7 cellular contexts compared by ENCODE assay signal in genomic region chr1:56092684-56093083, GRCh38.
DNase-seq lines count a peak whose midpoint lies in the region; ATAC-seq and TF ChIP-seq lines count a peak whose summit lies in the region.
"Not testable (repeated sequence)": the region's sequence is repeated elsewhere in the genome, so short reads cannot be mapped to it uniquely, and the experiment has no call there.

No MANE protein-coding gene starts in this region.

- not testable (repeated sequence) for DNase-seq in DND-41; GM23338 (ENCODE audit: low spot score); mesenchymal stem cell; smooth muscle cell (lab: John Stamatoyannopoulos, UW; ENCODE audit: unreplicated experiment)
- peak; percentile 31 for DNase-seq in RPMI7951 (ENCODE audit: low read depth)
- DNase-seq in fibroblast of pulmonary artery (ENCODE audit: low read depth), result peak; percentile 36
- DNase-seq in cardiac muscle cell (ENCODE audit: low read depth in 1 of 2, low spot score in 1 of 2), result peak in 1 of 2 donors; percentile 52

- not testable (repeated sequence) for H3K4me2 ChIP-seq in DND-41 (ENCODE audit: insufficient read depth, low read length); GM23338; mesenchymal stem cell (ENCODE audit: low read length, poor library complexity, severe bottlenecking)
- H3K4me2 ChIP-seq in smooth muscle cell, result peak overlapping the region; percentile 7

- not testable (repeated sequence) for H2AK5ac ChIP-seq in mesenchymal stem cell (ENCODE audit: low read length, severe bottlenecking)

- peaks cover 22% of the 10 kb centered on the region; the same call in 2 of the 3 replicates for H3K9me3 Mint-ChIP-seq in GM23338

- H3K23ac ChIP-seq in mesenchymal stem cell (ENCODE audit: low read length in 2 of 2), result not testable (repeated sequence)

- H3K36me3 Mint-ChIP-seq in GM23338 (ENCODE audit: low read depth), result not testable (repeated sequence)

- not testable (repeated sequence) for H3K79me2 ChIP-seq in DND-41 (ENCODE audit: insufficient read depth, low read length); GM23338 (replicated peaks; ENCODE audit: insufficient read depth); smooth muscle cell (ENCODE audit: low read depth)

- H3K79me1 ChIP-seq in mesenchymal stem cell (replicated peaks; ENCODE audit: low read length, poor library complexity, severe bottlenecking), result not testable (repeated sequence)

- TF ChIP-seq CTCF in DND-41 (IDR thresholded peaks at IDR 0.05; ENCODE audit: borderline replicate concordance, extremely low read depth, low read length, poor library complexity, severe bottlenecking); GM23338 (conservative IDR thresholded peaks at IDR 0.05; ENCODE audit: low read depth in 2 of 2); fibroblast of pulmonary artery (IDR thresholded peaks at IDR 0.05; ENCODE audit: low read length, missing control alignments); cardiac muscle cell (IDR thresholded peaks at IDR 0.05; ENCODE audit: low read depth, low read length); smooth muscle cell (IDR thresholded peaks at IDR 0.05; ENCODE audit: borderline replicate concordance, insufficient read depth, poor library complexity, severe bottlenecking): not testable (repeated sequence)

- H3K27me3 Mint-ChIP-seq in GM23338 (ENCODE audit: insufficient read depth, low read depth, poor library complexity), result not testable (repeated sequence)

- H2BK5ac ChIP-seq in mesenchymal stem cell (ENCODE audit: low read depth, low read length, poor library complexity, severe bottlenecking), result not testable (repeated sequence)

- H3K9me3 ChIP-seq in DND-41 (ENCODE audit: insufficient read depth, low read length, severe bottlenecking); cardiac muscle cell (ENCODE audit: low read depth); mesenchymal stem cell (ENCODE audit: control insufficient read depth, low read length); smooth muscle cell (replicated peaks; ENCODE audit: low read depth): not testable (repeated sequence)

- H3K4me1 ChIP-seq in DND-41 (ENCODE audit: insufficient read depth, low read length) (peaks cover 37% of the 10 kb centered on the region), cardiac muscle cell (ENCODE audit: low read depth) (peaks cover 14% of the 10 kb centered on the region)
- not testable (repeated sequence) for H3K4me1 ChIP-seq in GM23338 (ENCODE audit: insufficient read depth); mesenchymal stem cell (ENCODE audit: control insufficient read depth, insufficient read depth, low read depth, low read length); smooth muscle cell (ENCODE audit: low read depth)

- H2AFZ ChIP-seq in DND-41 (ENCODE audit: low read depth, low read length), result peak overlapping the region; percentile 41; the same call in 1 of the 2 replicates
- not testable (repeated sequence) for H2AFZ ChIP-seq in GM23338; mesenchymal stem cell (ENCODE audit: low read depth, low read length); smooth muscle cell (ENCODE audit: low read depth)

- not testable (repeated sequence) for H3K4ac ChIP-seq in mesenchymal stem cell (ENCODE audit: low read depth in 1 of 2, low read length in 2 of 2)

- H3K27me3 ChIP-seq in DND-41 (ENCODE audit: insufficient read depth, low read length, poor library complexity); GM23338 (ENCODE audit: insufficient read depth); cardiac muscle cell; mesenchymal stem cell (ENCODE audit: control insufficient read depth in 1 of 2, insufficient read depth in 1 of 2, low read length in 2 of 2); smooth muscle cell (ENCODE audit: low read depth): not testable (repeated sequence)

- H3K4me3 Mint-ChIP-seq in GM23338, result not testable (repeated sequence)

- H3K27ac ChIP-seq in DND-41 (ENCODE audit: low read length); GM23338 (ENCODE audit: low read depth); mesenchymal stem cell (ENCODE audit: low read length, poor library complexity, severe bottlenecking): not testable (repeated sequence)
- H3K27ac ChIP-seq in cardiac muscle cell (peak overlapping the region; percentile 0), smooth muscle cell (ENCODE audit: low read depth) (peak overlapping the region; percentile 0)

- H3K36me3 ChIP-seq in DND-41 (ENCODE audit: insufficient read depth, low read length); GM23338 (ENCODE audit: insufficient read depth); cardiac muscle cell; mesenchymal stem cell (ENCODE audit: control insufficient read depth in 1 of 2, insufficient read depth in 2 of 2, low read depth in 1 of 2, low read length in 2 of 2); smooth muscle cell (ENCODE audit: low read depth): not testable (repeated sequence)

- not testable (repeated sequence) for H3K27ac Mint-ChIP-seq in GM23338

- not testable (repeated sequence) for H3K14ac ChIP-seq in mesenchymal stem cell (ENCODE audit: low read length in 2 of 2)

- WGBS in mesenchymal stem cell, result no CpG with 5 or more reads among the region's 1 CpG
- 100% methylated on average over 1 of the region's 1 CpG for WGBS in smooth muscle cell (ENCODE audit: low lambda C conversion rate)

- H3K4me3 ChIP-seq in DND-41 (ENCODE audit: low read depth in 1 of 2, low read length in 2 of 2); GM23338; fibroblast of pulmonary artery (replicated peaks; ENCODE audit: low read depth, low read length); cardiac muscle cell; mesenchymal stem cell (ENCODE audit: insufficient read depth in 1 of 2, low read depth in 1 of 2, low read length in 2 of 2); smooth muscle cell: not testable (repeated sequence)

- not testable (repeated sequence) for H2BK120ac ChIP-seq in mesenchymal stem cell (ENCODE audit: low read depth, low read length)

- H3K4me1 Mint-ChIP-seq in GM23338, result not testable (repeated sequence)

- not testable (repeated sequence) for H3F3A ChIP-seq in GM23338 (replicated peaks; ENCODE audit: low read depth); smooth muscle cell (ENCODE audit: low read depth)

- H3K9ac ChIP-seq in DND-41 (ENCODE audit: low read depth, low read length); smooth muscle cell (ENCODE audit: low read depth): not testable (repeated sequence)
- peak overlapping the region; percentile 9 for H3K9ac ChIP-seq in mesenchymal stem cell (ENCODE audit: low read length)

- H3K9me2 ChIP-seq in GM23338 (ENCODE audit: insufficient read depth), result not testable (repeated sequence)

- H3K18ac ChIP-seq in mesenchymal stem cell (ENCODE audit: low read depth in 1 of 2, low read length in 2 of 2), result not testable (repeated sequence)

- not testable (repeated sequence) for H4K91ac ChIP-seq in mesenchymal stem cell (ENCODE audit: low read length)

- H4K20me1 ChIP-seq in DND-41 (ENCODE audit: insufficient read depth, low read length); GM23338 (replicated peaks; ENCODE audit: insufficient read depth); smooth muscle cell (ENCODE audit: low read depth): not testable (repeated sequence)

- not testable (repeated sequence) for H2BK12ac ChIP-seq in mesenchymal stem cell (ENCODE audit: low read length in 2 of 2)

- not testable (repeated sequence) for H4K8ac ChIP-seq in mesenchymal stem cell (ENCODE audit: low read length)

- ATAC-seq in DND-41 (ENCODE audit: insufficient read depth, low read depth), result not testable (repeated sequence)
- peak; percentile 46; the same call in 2 of the 3 replicates for ATAC-seq in GM23338

- not testable (repeated sequence) for H2BK15ac ChIP-seq in mesenchymal stem cell (ENCODE audit: low read depth, poor library complexity, severe bottlenecking)
